ENCODE assay signal across 17 cellular contexts in the genomic region with DNA sequence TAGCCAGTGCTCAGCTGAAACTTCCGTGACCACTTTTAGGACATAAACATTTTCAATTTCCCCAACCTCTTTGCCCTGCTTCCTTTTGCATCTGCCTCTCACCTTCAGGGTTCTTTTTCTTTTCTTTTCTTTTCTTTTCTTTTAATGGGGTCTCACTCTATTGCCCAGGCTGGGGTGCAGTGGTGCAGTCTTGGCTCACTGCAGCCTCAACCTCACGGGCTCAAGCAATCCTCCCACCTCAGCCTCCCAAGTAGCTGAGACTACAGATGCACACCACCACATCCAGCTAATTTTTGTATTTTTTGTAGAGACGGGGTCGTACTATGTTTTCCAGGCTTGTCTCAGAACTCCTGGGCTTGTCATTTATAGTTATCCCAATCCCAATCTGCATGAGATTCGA. TPM values are rescaled to one million over a fixed set of nuclear protein-coding genes. Genes with fewer than 3 reads are reported as not detected.
DNase-seq lines count a peak whose midpoint lies in the region; ATAC-seq, FAIRE-seq and TF ChIP-seq lines count a peak whose summit lies in the region.
"Had no signal": no experiment of that assay in that cellular context is flagged by ENCODE, and none has a peak within 500 bp of the region (broad histone marks: within the 10 kb centered on the region; RNA-seq: fewer than 3 reads in every experiment).

No MANE protein-coding gene starts in this region.

- POLR2A ChIA-PET in CD4-positive, alpha-beta T cell (lab: Charles Lee), result no interaction called here
- POLR2A ChIA-PET in HepG2 (lab: Yijun Ruan, JAX), result no interaction called here

- DNase-seq in CD4-positive, alpha-beta T cell, result no peak
- no peak for DNase-seq in HepG2 (ENCODE audit: low spot score)
- DNase-seq in spleen, result peak; percentile 1
- no peak for DNase-seq in activated CD4-positive, alpha-beta T cell treated with anti-CD3 and anti-CD28 coated beads for 1 hour
- no peak for DNase-seq in activated CD4-positive, alpha-beta T cell treated with anti-CD3 and anti-CD28 coated beads for 4 hours
- DNase-seq in NCI-H1436 (lab: John Stamatoyannopoulos, UW), result no peak
- DNase-seq in G401 (ENCODE audit: low spot score), result no peak
- DNase-seq: ACHN; CD4-positive, alpha-beta memory T cell; DND-41; GF-D8; IMR-90 had no signal

- H3K79me2 ChIP-seq in HepG2 (ENCODE audit: insufficient read depth, low read length), result no peaks in the 10 kb centered on the region

- no peak for FAIRE-seq in HepG2 (lab: Jason Lieb, UNC)
- FAIRE-seq: H54 had no signal

- no peaks in the 10 kb centered on the region for H4K20me1 ChIP-seq in HepG2 (ENCODE audit: insufficient read depth, low read length)
- H4K20me1 ChIP-seq: BLaER1 treated with 17β-estradiol and CSF1 and Interleukin-3, amounts not matched to agents 10 nM and 100 nM had no signal

- CTCF ChIA-PET in CD4-positive, alpha-beta T cell (lab: Charles Lee), result interaction anchor here (0.9 to 1.5 kb wide), 2 partner anchors 34 to 120 kb away, joined by 3 read pairs; no protein-coding TSS in a partner anchor
- CTCF ChIA-PET in HepG2 (lab: Yijun Ruan, JAX; ENCODE audit: low intra/inter-chr PET ratio, low total read pairs), result no interaction called here

- no peaks in the 10 kb centered on the region for H3K9me3 ChIP-seq in CD4-positive, alpha-beta T cell (ENCODE audit: control insufficient read depth, low read length)
- no peaks in the 10 kb centered on the region for H3K9me3 ChIP-seq in HepG2 (ENCODE audit: low read length)
- H3K9me3 ChIP-seq in spleen, result no peaks in the 10 kb centered on the region

- BruUV-seq in HepG2 (replicated peaks; lab: Mats Ljungman, UMichigan), result no TSS peak

- H3K27ac Mint-ChIP-seq in CD4-positive, alpha-beta T cell, result peak overlapping the region; percentile 70
- H3K27ac Mint-ChIP-seq in activated T-helper 17 cell treated with anti-CD3 and anti-CD28 coated beads, Interleukin-2, amount 50 U/mL, for 72 hours, result peak overlapping the region; percentile 76

- no peak for TF ChIP-seq RAD21 in HepG2 (CRISPR knock-in tag; IDR thresholded peaks at IDR 0.05)

- in situ Hi-C loops in HepG2 (cut with HindIII; ENCODE audit: extremely low pct_ligation_motif_present, low pct_unique_long_range_greater_than_20kb), result no loop called here
- in situ Hi-C loops in G401 (cut with HindIII; ENCODE audit: low sequenced_read_pairs), result no loop called here

- H3K4me2 ChIP-seq in HepG2 (ENCODE audit: low read depth, low read length), result no peak overlapping the region
- H3K4me2 ChIP-seq: BLaER1 treated with 17β-estradiol and CSF1 and Interleukin-3, amounts not matched to agents 10 nM and 100 nM had no signal

- no peaks in the 10 kb centered on the region for H3K9me3 Mint-ChIP-seq in CD4-positive, alpha-beta T cell
- no peaks in the 10 kb centered on the region for H3K9me3 Mint-ChIP-seq in activated T-helper 17 cell treated with anti-CD3 and anti-CD28 coated beads, Interleukin-2, amount 50 U/mL, for 72 hours
- H3K9me3 Mint-ChIP-seq: CD4-positive, alpha-beta memory T cell had no signal

- peaks cover 8% of the 10 kb centered on the region for H3K36me3 Mint-ChIP-seq in CD4-positive, alpha-beta T cell (ENCODE audit: low read depth)
- H3K36me3 Mint-ChIP-seq in activated T-helper 17 cell treated with anti-CD3 and anti-CD28 coated beads, Interleukin-2, amount 50 U/mL, for 72 hours (ENCODE audit: low read depth), result no peaks in the 10 kb centered on the region

- H3K9ac ChIP-seq in HepG2 (ENCODE audit: insufficient read depth, low read depth, low read length), result no peak overlapping the region
- H3K9ac ChIP-seq: BLaER1 treated with 17β-estradiol and CSF1 and Interleukin-3, amounts not matched to agents 10 nM and 100 nM had no signal

- H3K4me1 ChIP-seq in HepG2 (ENCODE audit: insufficient read depth, low read length) (peaks cover 34% of the 10 kb centered on the region), spleen (peaks cover 11 to 33% (median 17%) of the 10 kb centered on the region in 6 donors)

- H3K4me3 Mint-ChIP-seq in CD4-positive, alpha-beta T cell, result no peak overlapping the region
- H3K4me3 Mint-ChIP-seq in activated T-helper 17 cell treated with anti-CD3 and anti-CD28 coated beads, Interleukin-2, amount 50 U/mL, for 72 hours, result no peak overlapping the region
- H3K4me3 Mint-ChIP-seq: CD4-positive, alpha-beta memory T cell had no signal

- H3K36me3 ChIP-seq in HepG2 (replicated peaks in 1 of 2; ENCODE audit: control insufficient read depth in 1 of 2, insufficient read depth in 2 of 2, low read length in 2 of 2) (no peaks in the 10 kb centered on the region), spleen (no peaks in the 10 kb centered on the region)
- H3K36me3 ChIP-seq: BLaER1 treated with 17β-estradiol and CSF1 and Interleukin-3, amounts not matched to agents 10 nM and 100 nM had no signal

- no peaks in the 10 kb centered on the region for H3K27me3 Mint-ChIP-seq in CD4-positive, alpha-beta T cell
- no peaks in the 10 kb centered on the region for H3K27me3 Mint-ChIP-seq in activated T-helper 17 cell treated with anti-CD3 and anti-CD28 coated beads, Interleukin-2, amount 50 U/mL, for 72 hours
- H3K27me3 Mint-ChIP-seq: CD4-positive, alpha-beta memory T cell had no signal

- no peak overlapping the region for H3K27ac ChIP-seq in CD4-positive, alpha-beta T cell (ENCODE audit: low read depth, low read length)
- H3K27ac ChIP-seq in HepG2 (ENCODE audit: extremely low read length, insufficient read depth, low read length) (no peak overlapping the region), spleen (no peak overlapping the region)
- H3K27ac ChIP-seq: BLaER1 treated with 17β-estradiol and CSF1 and Interleukin-3, amounts not matched to agents 10 nM and 100 nM had no signal

- ATAC-seq in CD4-positive, alpha-beta T cell (ENCODE audit: poor library complexity), result no peak
- ATAC-seq in activated T-helper 17 cell treated with anti-CD3 and anti-CD28 coated beads, Interleukin-2, amount 50 U/mL, for 72 hours (replicated peaks), result no peak
- no peak for ATAC-seq in HepG2
- ATAC-seq: HCT116 had no signal

- 58% methylated on average over 5 of the region's 5 CpGs for WGBS in HepG2 (ENCODE audit: low lambda C conversion rate)
- WGBS in spleen, 5 donors, result 95 to 98% (median 97%) methylated on average over 5 of the region's 5 CpGs

- TF ChIP-seq CTCF in CD4-positive, alpha-beta T cell (IDR thresholded peaks at IDR 0.05), result no peak
- TF ChIP-seq CTCF in HepG2 (CRISPR knock-in tag; IDR thresholded peaks at IDR 0.05) (no peak), spleen (IDR thresholded peaks at IDR 0.05 in 8 of 11, conservative IDR thresholded peaks at IDR 0.05 in 3 of 11) (no peak)

- H3K4me1 Mint-ChIP-seq in CD4-positive, alpha-beta T cell (ENCODE audit: low read depth), result peaks cover 30% of the 10 kb centered on the region
- peaks cover 11% of the 10 kb centered on the region for H3K4me1 Mint-ChIP-seq in activated T-helper 17 cell treated with anti-CD3 and anti-CD28 coated beads, Interleukin-2, amount 50 U/mL, for 72 hours

- no peak overlapping the region for H2AFZ ChIP-seq in HepG2 (ENCODE audit: low read length)

- no peak for TF ChIP-seq POLR2A in HepG2 (IDR thresholded peaks at IDR 0.05; ENCODE audit: insufficient read depth in 1 of 2, low read depth in 2 of 2, low read length in 2 of 2)
- no peak for TF ChIP-seq POLR2A in spleen (IDR thresholded peaks at IDR 0.05)

- TF ChIP-seq EP300 in HepG2 (IDR thresholded peaks at IDR 0.05; ENCODE audit: low read depth in 2 of 2, low read length in 2 of 2) (no peak), HepG2 (CRISPR knock-in tag; IDR thresholded peaks at IDR 0.05; ENCODE audit: borderline replicate concordance) (no peak)

- intact Hi-C loops in CD4-positive, alpha-beta T cell (cut with DNase I, micrococcal nuclease), result no loop called here
- intact Hi-C loops in HepG2 (cut with micrococcal nuclease; ENCODE audit: unreplicated experiment), result no loop called here
- intact Hi-C loops in spleen (cut with DNase I; ENCODE audit: low total_unique reads), result no loop called here

- no peaks in the 10 kb centered on the region for H3K27me3 ChIP-seq in CD4-positive, alpha-beta T cell (ENCODE audit: control insufficient read depth, insufficient read depth, low read length)
- H3K27me3 ChIP-seq in HepG2 (ENCODE audit: control insufficient read depth in 1 of 2, insufficient read depth in 2 of 2, low read length in 2 of 2), result no peaks in the 10 kb centered on the region; a peak in 1 of 5 replicates
- H3K27me3 ChIP-seq in spleen (replicated peaks in 1 of 7), result no peaks in the 10 kb centered on the region
- H3K27me3 ChIP-seq: BLaER1 treated with 17β-estradiol and CSF1 and Interleukin-3, amounts not matched to agents 10 nM and 100 nM had no signal

- H3K4me3 ChIP-seq in HepG2 (replicated peaks in 1 of 3; ENCODE audit: insufficient read depth in 1 of 3, low read depth in 2 of 3, low read length in 3 of 3) (no peak overlapping the region), spleen (no peak overlapping the region)
- H3K4me3 ChIP-seq: BLaER1 treated with 17β-estradiol and CSF1 and Interleukin-3, amounts not matched to agents 10 nM and 100 nM had no signal

RNA-seq across cellular contexts. Expression of gene LRP10, which starts 4.7 kb away (rescaled TPM):
- total RNA-seq in CD4-positive, alpha-beta T cell, result 10 to 100 TPM; 52.4 to 54.6 TPM
- total RNA-seq in activated T-helper 17 cell treated with anti-CD3 and anti-CD28 coated beads, Interleukin-2, amount 50 U/mL, for 72 hours, result 10 to 100 TPM; 61.3 to 78.1 TPM
- total RNA-seq in HepG2 (2016; rRNA removed; fragmentation: Illumina TruSeq; extraction: Trizol) (8.6 and 16.9 TPM in 2 replicates), spleen (100 to 1,000 TPM in 6 of 7 donors, 10 to 100 TPM in 1; 99.6 to 205 (median 110) TPM)
- 4.6 and 5.4 TPM in 2 replicates for total RNA-seq in HepG2 (2016; cell fraction: cytosol; rRNA removed; fragmentation: Illumina TruSeq; extraction: Trizol; ENCODE audit: low read depth)
- 8.2 and 17.2 TPM in 2 replicates for total RNA-seq in HepG2 (2016; cell fraction: insoluble cytoplasmic fraction; rRNA removed; fragmentation: Illumina TruSeq; extraction: Trizol)
- total RNA-seq in HepG2 (2016; cell fraction: membrane; rRNA removed; fragmentation: Illumina TruSeq; extraction: Trizol), result 13.8 and 15.6 TPM in 2 replicates
- 15.9 and 21.6 TPM in 2 replicates for total RNA-seq in HepG2 (2016; cell fraction: nucleus; rRNA removed; fragmentation: Illumina TruSeq; extraction: Trizol)
- polyA plus RNA-seq in HepG2 (2011; rRNA removed) (45.2 and 80.6 TPM in 2 replicates), spleen (10 to 100 TPM in 1 of 3 donors, 1 to 10 TPM in 2; 7.9 to 22.3 (median 8.9) TPM)
- polyA plus RNA-seq in HepG2 (2011; cell fraction: cytosol; rRNA removed), result 49.4 and 54.8 TPM in 2 replicates
- polyA plus RNA-seq in HepG2 (2011; cell fraction: nucleus; rRNA removed), result 70.7 and 85.9 TPM in 2 replicates
- 45.8 and 84.6 TPM in 2 replicates for polyA plus RNA-seq in HepG2 (2012)
- 6.5 and 7.4 TPM in 2 replicates for polyA plus RNA-seq in HepG2 (2016; cell fraction: cytosol; fragmentation: Illumina TruSeq; extraction: Trizol; ENCODE audit: low read depth)
- 8.2 and 10.9 TPM in 2 replicates for polyA plus RNA-seq in HepG2 (2016; cell fraction: insoluble cytoplasmic fraction; fragmentation: Illumina TruSeq; extraction: Trizol; ENCODE audit: low read depth)
- 11.6 and 13.0 TPM in 2 replicates for polyA plus RNA-seq in HepG2 (2016; cell fraction: membrane; fragmentation: Illumina TruSeq; extraction: Trizol; ENCODE audit: low read depth)
- polyA plus RNA-seq in HepG2 (2016; cell fraction: nucleus; fragmentation: Illumina TruSeq; extraction: Trizol; ENCODE audit: insufficient read depth, low read depth), result 22.9 and 23.5 TPM in 2 replicates
- polyA minus RNA-seq in HepG2 (2011; rRNA and poly(A)+ RNA removed; ENCODE audit: low replicate concordance), result 73.0 and 241 TPM in 2 replicates
- polyA minus RNA-seq in HepG2 (2011; cell fraction: cytosol; rRNA and poly(A)+ RNA removed), result 55.0 and 77.3 TPM in 2 replicates
- polyA minus RNA-seq in HepG2 (2011; cell fraction: nucleus; rRNA and poly(A)+ RNA removed), result 23.4 and 37.7 TPM in 2 replicates
- total RNA-seq in G401 (2014; rRNA removed; shearing (Covaris generic)), result 37.1 and 41.5 TPM in 2 replicates

RNA-seq across cellular contexts. Expression of gene REM2, which starts 16.1 kb away (rescaled TPM):
- 1 to 10 TPM; 9.2 to 9.4 TPM for total RNA-seq in CD4-positive, alpha-beta T cell
- 1 to 10 TPM in 1 of 2 donors, under 1 TPM in 1; 0.56 to 1.3 TPM for total RNA-seq in activated T-helper 17 cell treated with anti-CD3 and anti-CD28 coated beads, Interleukin-2, amount 50 U/mL, for 72 hours
- total RNA-seq in HepG2 (2016; rRNA removed; fragmentation: Illumina TruSeq; extraction: Trizol), result not detected in 2 replicates
- total RNA-seq in HepG2 (2016; cell fraction: cytosol; rRNA removed; fragmentation: Illumina TruSeq; extraction: Trizol; ENCODE audit: low read depth), result not detected in 2 replicates
- total RNA-seq in HepG2 (2016; cell fraction: insoluble cytoplasmic fraction; rRNA removed; fragmentation: Illumina TruSeq; extraction: Trizol), result not detected in 2 replicates
- total RNA-seq in HepG2 (2016; cell fraction: membrane; rRNA removed; fragmentation: Illumina TruSeq; extraction: Trizol), result not detected in 2 replicates
- total RNA-seq in HepG2 (2016; cell fraction: nucleus; rRNA removed; fragmentation: Illumina TruSeq; extraction: Trizol), result not detected in 2 replicates
- 0.20 and 0.31 TPM in 2 replicates for polyA plus RNA-seq in HepG2 (2011; rRNA removed)
- polyA plus RNA-seq in HepG2 (2011; cell fraction: cytosol; rRNA removed), result 0.04 and 0.05 TPM in 2 replicates
- polyA plus RNA-seq in HepG2 (2011; cell fraction: nucleus; rRNA removed), result 1.1 and 1.9 TPM in 2 replicates
- polyA plus RNA-seq in HepG2 (2012), result 0.21 and 0.67 TPM in 2 replicates
- polyA plus RNA-seq in HepG2 (2016; cell fraction: cytosol; fragmentation: Illumina TruSeq; extraction: Trizol; ENCODE audit: low read depth), result not detected in 2 replicates
- not detected in 2 replicates for polyA plus RNA-seq in HepG2 (2016; cell fraction: insoluble cytoplasmic fraction; fragmentation: Illumina TruSeq; extraction: Trizol; ENCODE audit: low read depth)
- polyA plus RNA-seq in HepG2 (2016; cell fraction: membrane; fragmentation: Illumina TruSeq; extraction: Trizol; ENCODE audit: low read depth), result not detected in 2 replicates
- not detected in 2 replicates for polyA plus RNA-seq in HepG2 (2016; cell fraction: nucleus; fragmentation: Illumina TruSeq; extraction: Trizol; ENCODE audit: insufficient read depth, low read depth)
- polyA minus RNA-seq in HepG2 (2011; rRNA and poly(A)+ RNA removed; ENCODE audit: low replicate concordance), result 0.26 and 0.30 TPM in 2 replicates
- polyA minus RNA-seq in HepG2 (2011; cell fraction: cytosol; rRNA and poly(A)+ RNA removed), result not detected in 2 replicates
- polyA minus RNA-seq in HepG2 (2011; cell fraction: nucleus; rRNA and poly(A)+ RNA removed), result 0.25 and 0.90 TPM in 2 replicates
- total RNA-seq in spleen, result 1 to 10 TPM; 1.4 to 5.8 (median 3.0) TPM
- polyA plus RNA-seq in spleen, result 1 to 10 TPM; 2.2 to 5.2 (median 3.4) TPM
- not detected in 2 replicates for total RNA-seq in G401 (2014; rRNA removed; shearing (Covaris generic))
- total RNA-seq: A172 had no signal

RNA-seq across cellular contexts. Expression of gene MMP14, which starts 30.5 kb away (rescaled TPM):
- total RNA-seq in CD4-positive, alpha-beta T cell, result 1 to 10 TPM; 2.6 to 2.9 TPM
- 1 to 10 TPM; 1.5 to 2.1 TPM for total RNA-seq in activated T-helper 17 cell treated with anti-CD3 and anti-CD28 coated beads, Interleukin-2, amount 50 U/mL, for 72 hours
- 1.6 and 5.2 TPM in 2 replicates for total RNA-seq in HepG2 (2016; rRNA removed; fragmentation: Illumina TruSeq; extraction: Trizol)
- total RNA-seq in HepG2 (2016; cell fraction: cytosol; rRNA removed; fragmentation: Illumina TruSeq; extraction: Trizol; ENCODE audit: low read depth), result 0.20 and 0.44 TPM in 2 replicates
- total RNA-seq in HepG2 (2016; cell fraction: insoluble cytoplasmic fraction; rRNA removed; fragmentation: Illumina TruSeq; extraction: Trizol), result 2.1 and 5.2 TPM in 2 replicates
- 0.71 and 0.79 TPM in 2 replicates for total RNA-seq in HepG2 (2016; cell fraction: membrane; rRNA removed; fragmentation: Illumina TruSeq; extraction: Trizol)
- 4.6 and 5.5 TPM in 2 replicates for total RNA-seq in HepG2 (2016; cell fraction: nucleus; rRNA removed; fragmentation: Illumina TruSeq; extraction: Trizol)
- 9.8 and 11.3 TPM in 2 replicates for polyA plus RNA-seq in HepG2 (2011; rRNA removed)
- polyA plus RNA-seq in HepG2 (2011; cell fraction: cytosol; rRNA removed), result 5.8 and 6.5 TPM in 2 replicates
- polyA plus RNA-seq in HepG2 (2011; cell fraction: nucleus; rRNA removed), result 25.6 and 29.7 TPM in 2 replicates
- 4.8 and 11.1 TPM in 2 replicates for polyA plus RNA-seq in HepG2 (2012)
- 0.14 and 0.26 TPM in 2 replicates for polyA plus RNA-seq in HepG2 (2016; cell fraction: cytosol; fragmentation: Illumina TruSeq; extraction: Trizol; ENCODE audit: low read depth)
- 1.7 and 2.1 TPM in 2 replicates for polyA plus RNA-seq in HepG2 (2016; cell fraction: insoluble cytoplasmic fraction; fragmentation: Illumina TruSeq; extraction: Trizol; ENCODE audit: low read depth)
- 0.27 and 0.44 TPM in 2 replicates for polyA plus RNA-seq in HepG2 (2016; cell fraction: membrane; fragmentation: Illumina TruSeq; extraction: Trizol; ENCODE audit: low read depth)
- 9.4 and 10.2 TPM in 2 replicates for polyA plus RNA-seq in HepG2 (2016; cell fraction: nucleus; fragmentation: Illumina TruSeq; extraction: Trizol; ENCODE audit: insufficient read depth, low read depth)
- polyA minus RNA-seq in HepG2 (2011; rRNA and poly(A)+ RNA removed; ENCODE audit: low replicate concordance), result 1.4 and 12.3 TPM in 2 replicates
- polyA minus RNA-seq in HepG2 (2011; cell fraction: cytosol; rRNA and poly(A)+ RNA removed), result 2.5 and 3.8 TPM in 2 replicates
- polyA minus RNA-seq in HepG2 (2011; cell fraction: nucleus; rRNA and poly(A)+ RNA removed), result 4.5 and 4.8 TPM in 2 replicates
- total RNA-seq in spleen, result 100 to 1,000 TPM in 1 of 7 donors, 10 to 100 TPM in 6; 42.6 to 126 (median 65.2) TPM
- 10 to 100 TPM in 2 of 3 donors, 1 to 10 TPM in 1; 6.6 to 30.8 (median 15.6) TPM for polyA plus RNA-seq in spleen
- 294 and 298 TPM in 2 replicates for total RNA-seq in G401 (2014; rRNA removed; shearing (Covaris generic))
- polyA plus RNA-seq: CD4-positive, alpha-beta memory T cell had no signal

RNA-seq across cellular contexts. Expression of gene MRPL52, which starts 37.2 kb away (rescaled TPM):
- 10 to 100 TPM; 27.6 to 29.4 TPM for total RNA-seq in CD4-positive, alpha-beta T cell
- total RNA-seq in activated T-helper 17 cell treated with anti-CD3 and anti-CD28 coated beads, Interleukin-2, amount 50 U/mL, for 72 hours, result 100 to 1,000 TPM in 1 of 2 donors, 10 to 100 TPM in 1; 90.4 to 142 TPM
- total RNA-seq in HepG2 (2016; rRNA removed; fragmentation: Illumina TruSeq; extraction: Trizol) (329 and 420 TPM in 2 replicates), spleen (100 to 1,000 TPM in 1 of 7 donors, 10 to 100 TPM in 6; 55.2 to 111 (median 62.8) TPM)
- total RNA-seq in HepG2 (2016; cell fraction: cytosol; rRNA removed; fragmentation: Illumina TruSeq; extraction: Trizol; ENCODE audit: low read depth), result 142 and 155 TPM in 2 replicates
- total RNA-seq in HepG2 (2016; cell fraction: insoluble cytoplasmic fraction; rRNA removed; fragmentation: Illumina TruSeq; extraction: Trizol), result 341 and 464 TPM in 2 replicates
- 156 and 160 TPM in 2 replicates for total RNA-seq in HepG2 (2016; cell fraction: membrane; rRNA removed; fragmentation: Illumina TruSeq; extraction: Trizol)
- 109 and 136 TPM in 2 replicates for total RNA-seq in HepG2 (2016; cell fraction: nucleus; rRNA removed; fragmentation: Illumina TruSeq; extraction: Trizol)
- polyA plus RNA-seq in HepG2 (2011; rRNA removed) (118 and 123 TPM in 2 replicates), spleen (100 to 1,000 TPM in 2 of 3 donors, 10 to 100 TPM in 1; 88.8 to 138 (median 137) TPM)
- 96.8 and 121 TPM in 2 replicates for polyA plus RNA-seq in HepG2 (2011; cell fraction: cytosol; rRNA removed)
- polyA plus RNA-seq in HepG2 (2011; cell fraction: nucleus; rRNA removed), result 57.8 and 65.3 TPM in 2 replicates
- polyA plus RNA-seq in HepG2 (2012), result 191 and 236 TPM in 2 replicates
- 177 and 226 TPM in 2 replicates for polyA plus RNA-seq in HepG2 (2016; cell fraction: cytosol; fragmentation: Illumina TruSeq; extraction: Trizol; ENCODE audit: low read depth)
- polyA plus RNA-seq in HepG2 (2016; cell fraction: insoluble cytoplasmic fraction; fragmentation: Illumina TruSeq; extraction: Trizol; ENCODE audit: low read depth), result 443 and 518 TPM in 2 replicates
- 154 and 175 TPM in 2 replicates for polyA plus RNA-seq in HepG2 (2016; cell fraction: membrane; fragmentation: Illumina TruSeq; extraction: Trizol; ENCODE audit: low read depth)
- 256 and 271 TPM in 2 replicates for polyA plus RNA-seq in HepG2 (2016; cell fraction: nucleus; fragmentation: Illumina TruSeq; extraction: Trizol; ENCODE audit: insufficient read depth, low read depth)
- 17.7 and 30.4 TPM in 2 replicates for polyA minus RNA-seq in HepG2 (2011; rRNA and poly(A)+ RNA removed; ENCODE audit: low replicate concordance)
- polyA minus RNA-seq in HepG2 (2011; cell fraction: cytosol; rRNA and poly(A)+ RNA removed), result 72.9 and 76.8 TPM in 2 replicates
- 33.7 and 36.6 TPM in 2 replicates for polyA minus RNA-seq in HepG2 (2011; cell fraction: nucleus; rRNA and poly(A)+ RNA removed)
- 77.9 and 133 TPM in 2 replicates for total RNA-seq in G401 (2014; rRNA removed; shearing (Covaris generic))

RNA-seq across cellular contexts. Expression of gene SLC7A7, which starts 51.6 kb away (rescaled TPM):
- total RNA-seq in CD4-positive, alpha-beta T cell, result 1 to 10 TPM in 1 of 2 experiments, under 1 TPM in 1; 0.89 to 1.1 TPM
- total RNA-seq in activated T-helper 17 cell treated with anti-CD3 and anti-CD28 coated beads, Interleukin-2, amount 50 U/mL, for 72 hours, result under 1 TPM; 0.15 to 0.71 TPM
- total RNA-seq in HepG2 (2016; rRNA removed; fragmentation: Illumina TruSeq; extraction: Trizol), result 0.07 and 0.13 TPM in 2 replicates
- not detected in 2 replicates for total RNA-seq in HepG2 (2016; cell fraction: cytosol; rRNA removed; fragmentation: Illumina TruSeq; extraction: Trizol; ENCODE audit: low read depth)
- total RNA-seq in HepG2 (2016; cell fraction: insoluble cytoplasmic fraction; rRNA removed; fragmentation: Illumina TruSeq; extraction: Trizol), result 0.17 TPM in 1 of 2 replicates, not detected in the other
- total RNA-seq in HepG2 (2016; cell fraction: membrane; rRNA removed; fragmentation: Illumina TruSeq; extraction: Trizol), result 0.10 and 0.15 TPM in 2 replicates
- 0.38 TPM in 1 of 2 replicates, not detected in the other for total RNA-seq in HepG2 (2016; cell fraction: nucleus; rRNA removed; fragmentation: Illumina TruSeq; extraction: Trizol)
- 0.63 and 1.1 TPM in 2 replicates for polyA plus RNA-seq in HepG2 (2011; rRNA removed)
- polyA plus RNA-seq in HepG2 (2011; cell fraction: cytosol; rRNA removed), result 0.94 and 1.3 TPM in 2 replicates
- 2.3 and 2.5 TPM in 2 replicates for polyA plus RNA-seq in HepG2 (2011; cell fraction: nucleus; rRNA removed)
- 1.3 and 1.7 TPM in 2 replicates for polyA plus RNA-seq in HepG2 (2012)
- not detected in 2 replicates for polyA plus RNA-seq in HepG2 (2016; cell fraction: cytosol; fragmentation: Illumina TruSeq; extraction: Trizol; ENCODE audit: low read depth)
- 0.19 and 0.40 TPM in 2 replicates for polyA plus RNA-seq in HepG2 (2016; cell fraction: insoluble cytoplasmic fraction; fragmentation: Illumina TruSeq; extraction: Trizol; ENCODE audit: low read depth)
- polyA plus RNA-seq in HepG2 (2016; cell fraction: membrane; fragmentation: Illumina TruSeq; extraction: Trizol; ENCODE audit: low read depth), result 0.23 and 0.27 TPM in 2 replicates
- polyA plus RNA-seq in HepG2 (2016; cell fraction: nucleus; fragmentation: Illumina TruSeq; extraction: Trizol; ENCODE audit: insufficient read depth, low read depth), result not detected in 2 replicates
- polyA minus RNA-seq in HepG2 (2011; rRNA and poly(A)+ RNA removed; ENCODE audit: low replicate concordance), result 1.2 and 3.2 TPM in 2 replicates
- 0.44 TPM in 1 of 2 replicates, not detected in the other for polyA minus RNA-seq in HepG2 (2011; cell fraction: cytosol; rRNA and poly(A)+ RNA removed)
- polyA minus RNA-seq in HepG2 (2011; cell fraction: nucleus; rRNA and poly(A)+ RNA removed), result 0.50 and 0.90 TPM in 2 replicates
- total RNA-seq in spleen, result 100 to 1,000 TPM in 4 of 7 donors, 10 to 100 TPM in 3; 56.4 to 165 (median 112) TPM
- polyA plus RNA-seq in spleen, result 10 to 100 TPM; 34.2 to 46.5 (median 35.3) TPM
- total RNA-seq in G401 (2014; rRNA removed; shearing (Covaris generic)), result 27.3 and 28.1 TPM in 2 replicates

Comparison
In these comparisons a context has a peak if more than half of its experiments do, and no peak if none do; other contexts are left out.
1. RNA of gene MMP14, which starts 30.5 kb away (total RNA-seq): 294 to 298 TPM in G401 and 42.6 to 126 TPM in spleen; 0.20 to 5.5 TPM in HepG2, 2.6 to 2.9 TPM in CD4-positive, alpha-beta T cell and 1.5 to 2.1 TPM in activated T-helper 17 cell treated with anti-CD3 and anti-CD28 coated beads, Interleukin-2, amount 50 U/mL, for 72 hours; every median in the first group is over 4 times any median in the second.